ENCODE assay signal across 31 cellular contexts in the genomic region with DNA sequence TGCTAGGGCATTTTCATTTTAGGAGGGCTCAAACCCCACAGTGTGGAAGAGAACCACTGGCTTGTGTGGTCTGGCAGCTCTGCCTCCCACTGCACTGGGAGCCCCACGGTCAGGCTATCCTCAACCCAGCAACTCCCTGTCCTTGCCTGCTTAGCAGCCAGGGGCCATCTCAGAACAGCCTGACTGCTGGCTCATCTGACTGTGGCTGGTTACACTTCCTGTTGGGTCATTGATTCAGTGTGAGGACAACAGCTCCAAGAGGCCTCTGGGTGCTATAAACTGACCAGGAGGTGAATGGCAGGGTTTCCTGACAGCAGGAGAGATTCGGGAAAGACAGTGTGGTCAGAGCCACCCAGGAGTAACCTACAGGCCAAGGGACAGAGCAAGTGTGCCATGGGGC. TPM values are rescaled to one million over a fixed set of nuclear protein-coding genes. Genes with fewer than 3 reads are reported as not detected.
A peak's percentile ranks its signal among the peaks of the same experiment; 100 is the strongest.
DNase-seq lines count a peak whose midpoint lies in the region; ATAC-seq and TF ChIP-seq lines count a peak whose summit lies in the region.
"Had no signal": no experiment of that assay in that cellular context is flagged by ENCODE, and none has a peak within 500 bp of the region (broad histone marks: within the 10 kb centered on the region; RNA-seq: fewer than 3 reads in every experiment).

No MANE protein-coding gene starts in this region.

- no peak overlapping the region for H3K4me3 ChIP-seq in mammary epithelial cell (replicated peaks in 1 of 3; ENCODE audit: insufficient read depth in 1 of 3, low read depth in 2 of 3, low read length in 3 of 3)
- H3K4me3 ChIP-seq: ascending aorta, K562, lung, SK-N-MC, testis, uterus had no signal

- no TSS peak for BruUV-seq in mammary epithelial cell (replicated peaks; lab: Mats Ljungman, UMichigan)
- BruUV-seq in MCF 10A (replicated peaks; lab: Mats Ljungman, UMichigan) = no TSS peak

- no peak for ATAC-seq in natural killer cell treated with Interleukin-12 subunit alpha and Interleukin-12 subunit beta and Interleukin-15 and Interleukin-18, amount 100 ng/mL, for 72 hours
- ATAC-seq in stimulated activated naive B cell treated with anti-CD40 and anti-IgM and Interleukin-4, amounts not matched to agents 10 μg/mL and 1 μg/mL and 100 μg/mL, for 72 hours (replicated peaks) = no peak
- ATAC-seq: K562; stimulated activated naive CD8-positive, alpha-beta T cell treated with anti-CD3 and anti-CD28 coated beads, Interleukin-15, Interleukin-2, amounts not matched to agents 100 U/mL and 50 U/mL, for 24 hours had no signal

- in situ Hi-C loops in mammary epithelial cell (cut with MboI; ENCODE audit: low sequenced_read_pairs in 2 of 2) = loop anchor here (10.0 to 25.0 kb wide), 2 partner anchors 129 to 292 kb away; a partner anchor contains a TSS

- peak overlapping the region; percentile 58 for H2AFZ ChIP-seq in mammary epithelial cell (ENCODE audit: low read depth, low read length)

- no peaks in the 10 kb centered on the region for H3K9me3 Mint-ChIP-seq in MCF 10A (ENCODE audit: unreplicated experiment)
- H3K9me3 Mint-ChIP-seq in chondrocyte (ENCODE audit: low read depth) = no peaks in the 10 kb centered on the region
- no peaks in the 10 kb centered on the region for H3K9me3 Mint-ChIP-seq in natural killer cell treated with Interleukin-12 subunit alpha and Interleukin-12 subunit beta and Interleukin-15 and Interleukin-18, amount 100 ng/mL, for 72 hours
- H3K9me3 Mint-ChIP-seq in stimulated activated naive B cell treated with anti-CD40 and anti-IgM and Interleukin-4, amounts not matched to agents 10 μg/mL and 1 μg/mL and 100 μg/mL, for 72 hours = no peaks in the 10 kb centered on the region
- H3K9me3 Mint-ChIP-seq: activated naive CD8-positive, alpha-beta T cell treated with anti-CD3 and anti-CD28 coated beads, Interleukin-2, amount 10 ng/mL, durations not matched to agents 7 days and 5 days had no signal

- no peaks in the 10 kb centered on the region for H3K27me3 ChIP-seq in mammary epithelial cell (ENCODE audit: insufficient read depth, low read length)
- H3K27me3 ChIP-seq: ascending aorta, testis, uterus had no signal

- H3K36me3 Mint-ChIP-seq in MCF 10A (ENCODE audit: insufficient read depth, unreplicated experiment) (no peaks in the 10 kb centered on the region), chondrocyte (ENCODE audit: low read depth) (no peaks in the 10 kb centered on the region)
- no peaks in the 10 kb centered on the region for H3K36me3 Mint-ChIP-seq in natural killer cell treated with Interleukin-12 subunit alpha and Interleukin-12 subunit beta and Interleukin-15 and Interleukin-18, amount 100 ng/mL, for 72 hours
- no peaks in the 10 kb centered on the region for H3K36me3 Mint-ChIP-seq in stimulated activated naive B cell treated with anti-CD40 and anti-IgM and Interleukin-4, amounts not matched to agents 10 μg/mL and 1 μg/mL and 100 μg/mL, for 72 hours
- H3K36me3 Mint-ChIP-seq: activated naive CD8-positive, alpha-beta T cell treated with anti-CD3 and anti-CD28 coated beads, Interleukin-2, amount 10 ng/mL, durations not matched to agents 7 days and 5 days had no signal

- H3K4me2 ChIP-seq in mammary epithelial cell (ENCODE audit: insufficient read depth, low read depth, low read length) = no peak overlapping the region

- no peak overlapping the region for H3K9ac ChIP-seq in mammary epithelial cell (ENCODE audit: insufficient read depth, low read length)

- peak; percentile 35 for DNase-seq in mammary epithelial cell
- no peak for DNase-seq in MCF 10A (ENCODE audit: unreplicated experiment)
- peak; percentile 42 for DNase-seq in chondrocyte (ENCODE audit: low spot score)
- no peak for DNase-seq in natural killer cell treated with Interleukin-12 subunit alpha and Interleukin-12 subunit beta and Interleukin-15 and Interleukin-18, amount 100 ng/mL, for 72 hours (ENCODE audit: low spot score)
- DNase-seq in activated CD4-positive, alpha-beta T cell treated with anti-CD3 and anti-CD28 coated beads, Interleukin-2, amount 50 U/mL, for 1 hour = no peak
- DNase-seq in stimulated activated naive B cell treated with anti-CD40 and anti-IgM and Interleukin-4, amounts not matched to agents 10 μg/mL and 1 μg/mL and 100 μg/mL, for 72 hours = no peak
- no peak for DNase-seq in activated CD4-positive, alpha-beta T cell treated with anti-CD3 and anti-CD28 coated beads, Interleukin-2, amount 50 U/mL, for 4 hours
- no peak for DNase-seq in NCI-H1092 treated with DMSO at 0.1 percent for 48 hours (lab: John Stamatoyannopoulos, UW)
- DNase-seq: activated CD4-positive, alpha-beta T cell treated with anti-CD3 and anti-CD28 coated beads for 1 hour; activated effector memory CD4-positive, alpha-beta T cell treated with Interleukin-2 at 50 U/mL for 16 hours; activated naive CD8-positive, alpha-beta T cell treated with anti-CD3 and anti-CD28 coated beads, Interleukin-2, amount 10 ng/mL, durations not matched to agents 7 days and 5 days; activated T-cell treated with anti-CD3 and anti-CD28 coated beads for 4 hours; caudate nucleus; DMS153; MM.1S; NCI-H1436; NCI-H2081 treated with DMSO at 0.1 percent for 48 hours; NCI-H226; NCI-H748 treated with DMSO at 0.1 percent for 48 hours; stimulated activated naive CD8-positive, alpha-beta T cell treated with anti-CD3 and anti-CD28 coated beads, Interleukin-15, Interleukin-2, amounts not matched to agents 100 U/mL and 50 U/mL, for 24 hours; T-helper 2 cell; testis; uterus had no signal

- no peaks in the 10 kb centered on the region for H3K36me3 ChIP-seq in mammary epithelial cell (ENCODE audit: insufficient read depth, low read length)
- H3K36me3 ChIP-seq: ascending aorta, uterus had no signal

- 14% methylated on average over 1 of the region's 2 CpGs for WGBS in mammary epithelial cell (ENCODE audit: low coverage, missing lambda C conversion rate)

- H3K79me2 ChIP-seq in mammary epithelial cell (ENCODE audit: insufficient read depth, low read length) = no peaks in the 10 kb centered on the region

- H3K4me3 Mint-ChIP-seq in MCF 10A (ENCODE audit: unreplicated experiment) = no peak overlapping the region
- no peak overlapping the region for H3K4me3 Mint-ChIP-seq in chondrocyte (ENCODE audit: unreplicated experiment)
- peak overlapping the region; percentile 84 for H3K4me3 Mint-ChIP-seq in natural killer cell treated with Interleukin-12 subunit alpha and Interleukin-12 subunit beta and Interleukin-15 and Interleukin-18, amount 100 ng/mL, for 72 hours
- no peak overlapping the region for H3K4me3 Mint-ChIP-seq in stimulated activated naive B cell treated with anti-CD40 and anti-IgM and Interleukin-4, amounts not matched to agents 10 μg/mL and 1 μg/mL and 100 μg/mL, for 72 hours
- H3K4me3 Mint-ChIP-seq: activated naive CD8-positive, alpha-beta T cell treated with anti-CD3 and anti-CD28 coated beads, Interleukin-2, amount 10 ng/mL, durations not matched to agents 7 days and 5 days had no signal

- H3K27me3 Mint-ChIP-seq in MCF 10A (ENCODE audit: insufficient read depth, unreplicated experiment) (no peaks in the 10 kb centered on the region), chondrocyte (ENCODE audit: low read depth) (peaks cover 18% of the 10 kb centered on the region)
- no peaks in the 10 kb centered on the region for H3K27me3 Mint-ChIP-seq in natural killer cell treated with Interleukin-12 subunit alpha and Interleukin-12 subunit beta and Interleukin-15 and Interleukin-18, amount 100 ng/mL, for 72 hours
- H3K27me3 Mint-ChIP-seq in stimulated activated naive B cell treated with anti-CD40 and anti-IgM and Interleukin-4, amounts not matched to agents 10 μg/mL and 1 μg/mL and 100 μg/mL, for 72 hours = peaks cover 14 to 22% of the 10 kb centered on the region in 2 donors

- POLR2A ChIA-PET in MCF 10A (lab: Yijun Ruan, JAX) = interaction anchor here (0.5 to 1.4 kb wide), 3 partner anchors 12 to 221 kb away, joined by 3 to 4 read pairs (median 3); no protein-coding TSS in a partner anchor

- H3K27ac Mint-ChIP-seq in MCF 10A (ENCODE audit: low read depth, unreplicated experiment) = no peak overlapping the region
- H3K27ac Mint-ChIP-seq in chondrocyte (ENCODE audit: unreplicated experiment) = no peak overlapping the region
- H3K27ac Mint-ChIP-seq in natural killer cell treated with Interleukin-12 subunit alpha and Interleukin-12 subunit beta and Interleukin-15 and Interleukin-18, amount 100 ng/mL, for 72 hours = peak overlapping the region; percentile 79 to 87
- no peak overlapping the region for H3K27ac Mint-ChIP-seq in stimulated activated naive B cell treated with anti-CD40 and anti-IgM and Interleukin-4, amounts not matched to agents 10 μg/mL and 1 μg/mL and 100 μg/mL, for 72 hours
- H3K27ac Mint-ChIP-seq: activated naive CD8-positive, alpha-beta T cell treated with anti-CD3 and anti-CD28 coated beads, Interleukin-2, amount 10 ng/mL, durations not matched to agents 7 days and 5 days had no signal

- CTCF ChIA-PET in mammary epithelial cell (lab: Charles Lee; ENCODE audit: low non-redundant PET) (no interaction called here), MCF 10A (lab: Yijun Ruan, JAX) (interaction anchor here (0.6 to 8.0 kb wide), 9 partner anchors 38 to 234 kb away, joined by 3 to 259 read pairs (median 3); no protein-coding TSS in a partner anchor)

- no peaks in the 10 kb centered on the region for H3K9me3 ChIP-seq in mammary epithelial cell (replicated peaks; ENCODE audit: insufficient read depth, low read length)
- H3K9me3 ChIP-seq: ascending aorta, testis, uterus had no signal

- dilution Hi-C loops in mammary epithelial cell (cut with HindIII; ENCODE audit: low sequenced_read_pairs) = no loop called here

- H3K4me1 ChIP-seq in mammary epithelial cell (ENCODE audit: insufficient read depth, low read length) = peaks cover 18% of the 10 kb centered on the region
- H3K4me1 ChIP-seq: testis, uterus had no signal

- TF ChIP-seq CTCF in mammary epithelial cell (conservative IDR thresholded peaks at IDR 0.05 in 1 of 2, IDR thresholded peaks at IDR 0.05 in 1 of 2; ENCODE audit: extremely low read depth in 1 of 2, insufficient read depth in 1 of 2, low read depth in 1 of 2, low read length in 2 of 2) = no peak
- no peak for TF ChIP-seq CTCF in MCF 10A (IDR thresholded peaks at IDR 0.05; ENCODE audit: unreplicated experiment)
- TF ChIP-seq CTCF in chondrocyte (IDR thresholded peaks at IDR 0.05) = no peak

- no peaks in the 10 kb centered on the region for H4K20me1 ChIP-seq in mammary epithelial cell (ENCODE audit: insufficient read depth, low read length)

- H3K4me1 Mint-ChIP-seq in MCF 10A (ENCODE audit: insufficient read depth, unreplicated experiment) (peaks cover 4% of the 10 kb centered on the region), chondrocyte (ENCODE audit: low read depth) (peaks cover 8% of the 10 kb centered on the region)
- H3K4me1 Mint-ChIP-seq in natural killer cell treated with Interleukin-12 subunit alpha and Interleukin-12 subunit beta and Interleukin-15 and Interleukin-18, amount 100 ng/mL, for 72 hours (ENCODE audit: low read depth in 2 of 2) = peaks cover 36 to 37% of the 10 kb centered on the region in 2 donors
- peaks cover 5% of the 10 kb centered on the region in 2 donors for H3K4me1 Mint-ChIP-seq in stimulated activated naive B cell treated with anti-CD40 and anti-IgM and Interleukin-4, amounts not matched to agents 10 μg/mL and 1 μg/mL and 100 μg/mL, for 72 hours

- intact Hi-C loops in mammary epithelial cell (cut with micrococcal nuclease) = loop anchor here (5.0 to 10.0 kb wide), 2 partner anchors 101 to 237 kb away; no protein-coding TSS in a partner anchor
- intact Hi-C loops in MCF 10A (cut with micrococcal nuclease) = loop anchor here (5.0 kb wide), 1 partner anchor 297 kb away; a partner anchor contains a TSS

- no peak overlapping the region for H3K27ac ChIP-seq in mammary epithelial cell (ENCODE audit: insufficient read depth, low read depth, low read length)
- H3K27ac ChIP-seq: ascending aorta, SK-N-MC, testis, uterus had no signal

RNA-seq across cellular contexts. Expression of a gene that starts 40.1 kb away (rescaled TPM):
- not detected for total RNA-seq in mammary epithelial cell
- not detected for polyA plus RNA-seq in mammary epithelial cell
- polyA minus RNA-seq in mammary epithelial cell = not detected
- not detected in 2 replicates for total RNA-seq in MCF 10A (2022)
- not detected in 3 replicates for total RNA-seq in chondrocyte
- not detected for total RNA-seq in natural killer cell treated with Interleukin-12 subunit alpha and Interleukin-12 subunit beta and Interleukin-15 and Interleukin-18, amount 100 ng/mL, for 72 hours
- total RNA-seq: activated naive CD8-positive, alpha-beta T cell treated with anti-CD3 and anti-CD28 coated beads, Interleukin-2, amount 10 ng/mL, durations not matched to agents 7 days and 5 days; ascending aorta; H4; HT-29; K562; kidney epithelial cell; pulmonary artery endothelial cell had no signal
- polyA plus RNA-seq: K562, lung had no signal

RNA-seq across cellular contexts. Expression of a gene that starts 41.3 kb away (rescaled TPM):
- total RNA-seq in mammary epithelial cell (10 to 100 TPM; 48.8 to 70.3 TPM), MCF 10A (2022) (52.0 and 59.3 TPM in 2 replicates), chondrocyte (6.3 to 12.3 TPM (median 10.6 TPM) in 3 replicates)
- polyA plus RNA-seq in mammary epithelial cell = 23.1 TPM
- 45.2 TPM for polyA minus RNA-seq in mammary epithelial cell
- not detected for total RNA-seq in natural killer cell treated with Interleukin-12 subunit alpha and Interleukin-12 subunit beta and Interleukin-15 and Interleukin-18, amount 100 ng/mL, for 72 hours
- total RNA-seq: K562, pulmonary artery endothelial cell had no signal
- polyA plus RNA-seq: K562 had no signal

Comparison
In these comparisons a context has a peak if more than half of its experiments do, and no peak if none do; other contexts are left out.
1. DNase-seq: peak in mammary epithelial cell (single experiment) and chondrocyte (single experiment); none in MCF 10A (single experiment), natural killer cell treated with Interleukin-12 subunit alpha and Interleukin-12 subunit beta and Interleukin-15 and Interleukin-18, amount 100 ng/mL, for 72 hours (single experiment), activated CD4-positive, alpha-beta T cell treated with anti-CD3 and anti-CD28 coated beads, Interleukin-2, amount 50 U/mL, for 1 hour (single experiment), stimulated activated naive B cell treated with anti-CD40 and anti-IgM and Interleukin-4, amounts not matched to agents 10 μg/mL and 1 μg/mL and 100 μg/mL, for 72 hours (single experiment), activated CD4-positive, alpha-beta T cell treated with anti-CD3 and anti-CD28 coated beads, Interleukin-2, amount 50 U/mL, for 4 hours (0 of 2) and NCI-H1092 treated with DMSO at 0.1 percent for 48 hours (single experiment).
2. H3K27ac Mint-ChIP-seq: peak in natural killer cell treated with Interleukin-12 subunit alpha and Interleukin-12 subunit beta and Interleukin-15 and Interleukin-18, amount 100 ng/mL, for 72 hours (2 of 2); none in MCF 10A (single experiment), chondrocyte (single experiment) and stimulated activated naive B cell treated with anti-CD40 and anti-IgM and Interleukin-4, amounts not matched to agents 10 μg/mL and 1 μg/mL and 100 μg/mL, for 72 hours (single experiment).